In the genomic region with DNA sequence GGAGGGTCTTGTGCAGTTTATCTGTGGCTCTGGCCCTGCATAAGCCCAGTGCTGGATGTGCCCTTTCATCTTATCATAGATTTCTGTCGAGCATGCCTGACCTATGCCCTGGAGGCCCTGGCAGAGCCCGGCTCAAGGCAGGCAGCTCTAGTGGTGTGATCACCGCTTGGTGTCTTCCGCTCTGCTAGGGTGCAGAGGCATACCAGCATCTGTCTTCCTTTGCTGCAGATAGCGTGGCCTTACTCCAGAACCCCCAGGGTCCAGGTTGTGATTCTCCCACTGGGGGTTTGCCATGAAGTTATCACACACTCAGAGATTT, we compare ENCODE assay signal across 19 cellular contexts. TPM values are rescaled to one million over a fixed set of nuclear protein-coding genes. Genes with fewer than 3 reads are reported as not detected.
DNase-seq lines count a peak whose midpoint lies in the region; ATAC-seq and TF ChIP-seq lines count a peak whose summit lies in the region.
"Had no signal": no experiment of that assay in that cellular context is flagged by ENCODE, and none has a peak within 500 bp of the region (broad histone marks: within the 10 kb centered on the region; RNA-seq: fewer than 3 reads in every experiment).

No MANE protein-coding gene starts in this region.

- no peak overlapping the region for H3K4me2 ChIP-seq in trophoblast cell (ENCODE audit: low read length)
- H3K4me2 ChIP-seq: KMS-11 had no signal

- no peak overlapping the region for H3K27ac ChIP-seq in trophoblast cell (ENCODE audit: low read depth, low read length)
- H3K27ac ChIP-seq: KMS-11, SJCRH30 had no signal

- H3K79me2 ChIP-seq in trophoblast cell (ENCODE audit: control insufficient read depth, insufficient read depth, low read length, poor library complexity): no peaks in the 10 kb centered on the region

- peak overlapping the region; percentile 38 for H3K9ac ChIP-seq in trophoblast cell (ENCODE audit: low read length)
- H3K9ac ChIP-seq: KMS-11 had no signal

- H4K8ac ChIP-seq in trophoblast cell (ENCODE audit: low read depth, low read length): no peak overlapping the region

- no peak overlapping the region for H2BK12ac ChIP-seq in trophoblast cell (ENCODE audit: low read length)

- H3K18ac ChIP-seq in trophoblast cell (ENCODE audit: low read length): no peak overlapping the region

- no peaks in the 10 kb centered on the region for H3K9me3 ChIP-seq in trophoblast cell (ENCODE audit: insufficient read depth, low read depth, low read length)
- H3K9me3 ChIP-seq: SJCRH30 had no signal

- no peak overlapping the region for H4K91ac ChIP-seq in trophoblast cell (ENCODE audit: low read depth, low read length)

- H3K36me3 Mint-ChIP-seq in CD14-positive monocyte: no peaks in the 10 kb centered on the region
- H3K36me3 Mint-ChIP-seq: CD4-positive, CD25-positive, alpha-beta regulatory T cell had no signal

- H3K36me3 ChIP-seq in trophoblast cell (ENCODE audit: control insufficient read depth in 1 of 2, insufficient read depth in 2 of 2, low read length in 2 of 2): no peaks in the 10 kb centered on the region
- H3K36me3 ChIP-seq: SJCRH30 had no signal

- H3K4me3 Mint-ChIP-seq in CD14-positive monocyte: no peak overlapping the region
- H3K4me3 Mint-ChIP-seq: CD4-positive, CD25-positive, alpha-beta regulatory T cell had no signal

- H2BK120ac ChIP-seq in trophoblast cell (ENCODE audit: insufficient read depth, low read length, poor library complexity): no peak overlapping the region

- H4K12ac ChIP-seq in trophoblast cell (ENCODE audit: low read depth, low read length): no peak overlapping the region

- peaks cover 0 to 2% (median 0%) of the 10 kb centered on the region in 7 donors for H3K9me3 Mint-ChIP-seq in CD14-positive monocyte
- H3K9me3 Mint-ChIP-seq: CD4-positive, CD25-positive, alpha-beta regulatory T cell had no signal

- peak; percentile 27 for ATAC-seq in GM18867 (IDR thresholded peaks at IDR 0.05; ENCODE audit: unreplicated experiment)
- ATAC-seq in left colon: peak; percentile 53
- ATAC-seq in HG03139 (IDR thresholded peaks at IDR 0.05; ENCODE audit: unreplicated experiment): no peak
- no peak for ATAC-seq in GM18517 (IDR thresholded peaks at IDR 0.05; ENCODE audit: unreplicated experiment)
- no peak for ATAC-seq in activated CD4-positive, CD25-positive, alpha-beta regulatory T cell treated with anti-CD3 and anti-CD28 coated beads, Interleukin-2, amount 50 U/mL, for 24 hours

- no peak overlapping the region for H3K4ac ChIP-seq in trophoblast cell (ENCODE audit: low read depth, low read length)

- H2AFZ ChIP-seq in trophoblast cell (ENCODE audit: insufficient read depth, low read length, poor library complexity): no peak overlapping the region

- no peaks in the 10 kb centered on the region for H3K4me1 ChIP-seq in trophoblast cell (ENCODE audit: control insufficient read depth in 1 of 2, insufficient read depth in 2 of 2, low read length in 2 of 2)
- H3K4me1 ChIP-seq: SJCRH30 had no signal

- no peak overlapping the region for H2AK5ac ChIP-seq in trophoblast cell (ENCODE audit: low read length)

- H2BK5ac ChIP-seq in trophoblast cell (ENCODE audit: low read depth, low read length, poor library complexity): no peak overlapping the region

- no peak overlapping the region for H3K14ac ChIP-seq in trophoblast cell (ENCODE audit: low read length)

- H3K27ac Mint-ChIP-seq in CD14-positive monocyte: no peak overlapping the region
- H3K27ac Mint-ChIP-seq: CD4-positive, CD25-positive, alpha-beta regulatory T cell had no signal

- no peak overlapping the region for H3K23ac ChIP-seq in trophoblast cell (ENCODE audit: low read length)

- intact Hi-C loops in left colon (cut with DNase I, micrococcal nuclease): no loop called here
- intact Hi-C loops in CD14-positive monocyte (cut with micrococcal nuclease): no loop called here

- no peaks in the 10 kb centered on the region for H3K4me1 Mint-ChIP-seq in CD14-positive monocyte
- H3K4me1 Mint-ChIP-seq: CD4-positive, CD25-positive, alpha-beta regulatory T cell had no signal

- peak in 1 of 2 donors; percentile 33 for DNase-seq in left colon
- DNase-seq in trophoblast cell: no peak
- no peak for DNase-seq in CD14-positive monocyte (ENCODE audit: low spot score)
- DNase-seq: ACHN; CD4-positive, CD25-positive, alpha-beta regulatory T cell; COR-L47; DMS 273 treated with DMSO at 0.1 percent for 48 hours; DND-41; NCI-H1417; NCI-H187; NCI-H2107; NCI-H345; NCI-H526; SJCRH30 had no signal

- H3K4me3 ChIP-seq in trophoblast cell (ENCODE audit: low read depth, low read length): no peak overlapping the region
- H3K4me3 ChIP-seq: SJCRH30 had no signal

- no peak for TF ChIP-seq CTCF in CD14-positive monocyte (IDR thresholded peaks at IDR 0.05)

- H3K27me3 Mint-ChIP-seq in CD14-positive monocyte (ENCODE audit: low read depth in 3 of 3): peaks cover 5 to 10% (median 10%) of the 10 kb centered on the region in 3 donors

- no CpG with 5 or more reads among the region's 5 CpGs for WGBS in trophoblast cell (ENCODE audit: extremely low coverage, insufficient coverage, insufficient read length)

- no peaks in the 10 kb centered on the region for H3K79me1 ChIP-seq in trophoblast cell (ENCODE audit: low read length)

- H3K27me3 ChIP-seq in trophoblast cell (ENCODE audit: insufficient read depth, low read length): no peaks in the 10 kb centered on the region

RNA-seq across cellular contexts. Expression of gene TRAF3IP1, which starts 13.7 kb away (rescaled TPM):
- total RNA-seq in left colon: 10 to 100 TPM; 18.0 to 23.3 TPM
- polyA plus RNA-seq in trophoblast cell (2013): 6.4 and 6.5 TPM in 2 replicates
- 1 to 10 TPM; 1.5 TPM for polyA plus RNA-seq in CD14-positive monocyte

RNA-seq across cellular contexts. Expression of gene PER2, which starts 18.2 kb away (rescaled TPM):
- total RNA-seq in left colon: 10 to 100 TPM; 16.9 to 35.4 TPM
- polyA plus RNA-seq in trophoblast cell (2013): 2.0 and 2.2 TPM in 2 replicates
- 1 to 10 TPM; 1.6 to 3.1 TPM for polyA plus RNA-seq in CD14-positive monocyte

Comparison
In these comparisons a context has a peak if more than half of its experiments do, and no peak if none do; other contexts are left out.
1. ATAC-seq: peak in GM18867 (single experiment) and left colon (single experiment); none in HG03139 (single experiment), GM18517 (single experiment) and activated CD4-positive, CD25-positive, alpha-beta regulatory T cell treated with anti-CD3 and anti-CD28 coated beads, Interleukin-2, amount 50 U/mL, for 24 hours (0 of 2).